1 cellular context compared by ENCODE assay signal in the genomic region with DNA sequence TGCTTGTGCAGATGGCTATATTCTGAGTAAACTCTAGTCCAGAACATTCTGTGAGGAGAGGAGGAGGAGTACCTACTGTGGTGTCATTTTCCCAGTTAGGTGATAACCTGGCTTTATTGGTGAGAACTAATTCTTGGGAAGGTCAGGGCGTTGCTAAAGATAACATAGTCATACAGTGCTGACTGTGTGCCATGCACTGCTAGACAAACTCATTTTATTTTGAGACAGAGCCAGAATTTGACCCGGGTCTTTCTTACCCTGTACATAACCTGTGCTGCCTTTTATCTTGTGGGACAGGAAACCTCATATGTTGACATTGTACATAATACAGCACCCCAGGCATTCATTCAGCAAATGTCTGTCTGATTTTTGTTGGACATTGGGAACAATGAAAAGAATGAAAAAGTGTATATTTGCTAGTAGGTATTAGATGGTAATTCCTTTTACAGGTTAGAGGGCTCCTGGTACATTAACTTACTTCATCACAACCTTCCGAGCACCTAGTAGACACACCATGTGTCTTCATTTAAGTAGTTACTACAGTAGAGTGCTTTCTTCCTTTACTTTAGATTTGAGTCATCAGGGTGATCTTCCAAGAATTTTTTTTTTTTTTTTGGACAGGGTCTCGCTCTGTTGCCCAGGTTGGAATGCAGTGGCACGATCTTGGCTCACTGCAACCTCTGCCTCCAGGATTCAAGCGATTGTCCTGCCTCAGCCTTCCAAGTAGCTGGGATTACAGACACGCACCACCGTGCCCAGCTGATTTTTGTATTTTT.
A peak's percentile ranks its signal among the peaks of the same experiment; 100 is the strongest.
TF ChIP-seq lines count a peak whose summit lies in the region.

No MANE protein-coding gene starts in this region.

TF ChIP-seq in HepG2, 621 proteins besides CTCF, POLR2A, EP300 and RAD21 (continued from another document):
- TF ChIP-seq, protein P1, sequence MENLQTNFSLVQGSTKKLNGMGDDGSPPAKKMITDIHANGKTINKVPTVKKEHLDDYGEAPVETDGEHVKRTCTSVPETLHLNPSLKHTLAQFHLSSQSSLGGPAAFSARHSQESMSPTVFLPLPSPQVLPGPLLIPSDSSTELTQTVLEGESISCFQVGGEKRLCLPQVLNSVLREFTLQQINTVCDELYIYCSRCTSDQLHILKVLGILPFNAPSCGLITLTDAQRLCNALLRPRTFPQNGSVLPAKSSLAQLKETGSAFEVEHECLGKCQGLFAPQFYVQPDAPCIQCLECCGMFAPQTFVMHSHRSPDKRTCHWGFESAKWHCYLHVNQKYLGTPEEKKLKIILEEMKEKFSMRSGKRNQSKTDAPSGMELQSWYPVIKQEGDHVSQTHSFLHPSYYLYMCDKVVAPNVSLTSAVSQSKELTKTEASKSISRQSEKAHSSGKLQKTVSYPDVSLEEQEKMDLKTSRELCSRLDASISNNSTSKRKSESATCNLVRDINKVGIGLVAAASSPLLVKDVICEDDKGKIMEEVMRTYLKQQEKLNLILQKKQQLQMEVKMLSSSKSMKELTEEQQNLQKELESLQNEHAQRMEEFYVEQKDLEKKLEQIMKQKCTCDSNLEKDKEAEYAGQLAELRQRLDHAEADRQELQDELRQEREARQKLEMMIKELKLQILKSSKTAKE (CRISPR knock-in tag; IDR thresholded peaks at IDR 0.05; ENCODE audit: borderline replicate concordance): peak; percentile 54; the same call in 1 of the 2 replicates
- TF ChIP-seq, protein P2, sequence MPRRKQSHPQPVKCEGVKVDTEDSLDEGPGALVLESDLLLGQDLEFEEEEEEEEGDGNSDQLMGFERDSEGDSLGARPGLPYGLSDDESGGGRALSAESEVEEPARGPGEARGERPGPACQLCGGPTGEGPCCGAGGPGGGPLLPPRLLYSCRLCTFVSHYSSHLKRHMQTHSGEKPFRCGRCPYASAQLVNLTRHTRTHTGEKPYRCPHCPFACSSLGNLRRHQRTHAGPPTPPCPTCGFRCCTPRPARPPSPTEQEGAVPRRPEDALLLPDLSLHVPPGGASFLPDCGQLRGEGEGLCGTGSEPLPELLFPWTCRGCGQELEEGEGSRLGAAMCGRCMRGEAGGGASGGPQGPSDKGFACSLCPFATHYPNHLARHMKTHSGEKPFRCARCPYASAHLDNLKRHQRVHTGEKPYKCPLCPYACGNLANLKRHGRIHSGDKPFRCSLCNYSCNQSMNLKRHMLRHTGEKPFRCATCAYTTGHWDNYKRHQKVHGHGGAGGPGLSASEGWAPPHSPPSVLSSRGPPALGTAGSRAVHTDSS (CRISPR knock-in tag; conservative IDR thresholded peaks at IDR 0.05): no peak
- TF ChIP-seq ETV5 (CRISPR knock-in tag; IDR thresholded peaks at IDR 0.05; ENCODE audit: borderline replicate concordance) (peak; percentile 41; the same call in 1 of the 2 replicates), SAFB2 (CRISPR knock-in tag; IDR thresholded peaks at IDR 0.05; ENCODE audit: borderline replicate concordance, low read depth) (no peak), ESRRA (CRISPR knock-in tag; IDR thresholded peaks at IDR 0.05; ENCODE audit: low read depth) (no peak), HMG20B (CRISPR knock-in tag; conservative IDR thresholded peaks at IDR 0.05) (peak; percentile 63), MAZ (IDR thresholded peaks at IDR 0.05; ENCODE audit: borderline replicate concordance, low read depth, low read length) (no peak), MAZ (CRISPR knock-in tag; IDR thresholded peaks at IDR 0.05; ENCODE audit: low read depth) (no peak), SMYD3 (CRISPR knock-in tag; IDR thresholded peaks at IDR 0.05) (no peak), ATRX (CRISPR knock-in tag; IDR thresholded peaks at IDR 0.05; ENCODE audit: borderline replicate concordance) (no peak), NFIC (IDR thresholded peaks at IDR 0.05; ENCODE audit: low read length) (no peak), MAFF (IDR thresholded peaks at IDR 0.05; ENCODE audit: low read depth, low read length) (no peak), MTA1 (CRISPR knock-in tag; IDR thresholded peaks at IDR 0.05; ENCODE audit: borderline replicate concordance) (no peak), SOX6 (IDR thresholded peaks at IDR 0.05) (no peak), SOX6 (CRISPR knock-in tag; IDR thresholded peaks at IDR 0.05) (peak; percentile 55), ZNF772 (CRISPR knock-in tag; IDR thresholded peaks at IDR 0.05) (no peak), IKZF1 (IDR thresholded peaks at IDR 0.05) (no peak), MAFG (CRISPR knock-in tag; IDR thresholded peaks at IDR 0.05) (no peak), ZNF230 (CRISPR knock-in tag; IDR thresholded peaks at IDR 0.05) (no peak), ZSCAN9 (CRISPR knock-in tag; IDR thresholded peaks at IDR 0.05; ENCODE audit: borderline replicate concordance) (no peak), RARA (CRISPR knock-in tag; IDR thresholded peaks at IDR 0.05) (peak; percentile 68)
- TF ChIP-seq, protein P3, sequence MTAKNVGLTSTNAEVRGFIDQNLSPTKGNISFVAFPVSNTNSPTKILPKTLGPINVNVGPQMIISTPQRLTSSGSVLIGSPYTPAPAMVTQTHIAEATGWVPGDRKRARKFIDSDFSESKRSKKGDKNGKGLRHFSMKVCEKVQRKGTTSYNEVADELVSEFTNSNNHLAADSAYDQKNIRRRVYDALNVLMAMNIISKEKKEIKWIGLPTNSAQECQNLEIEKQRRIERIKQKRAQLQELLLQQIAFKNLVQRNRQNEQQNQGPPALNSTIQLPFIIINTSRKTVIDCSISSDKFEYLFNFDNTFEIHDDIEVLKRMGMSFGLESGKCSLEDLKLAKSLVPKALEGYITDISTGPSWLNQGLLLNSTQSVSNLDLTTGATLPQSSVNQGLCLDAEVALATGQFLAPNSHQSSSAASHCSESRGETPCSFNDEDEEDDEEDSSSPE (CRISPR knock-in tag; IDR thresholded peaks at IDR 0.05): no peak
- TF ChIP-seq, protein P4, sequence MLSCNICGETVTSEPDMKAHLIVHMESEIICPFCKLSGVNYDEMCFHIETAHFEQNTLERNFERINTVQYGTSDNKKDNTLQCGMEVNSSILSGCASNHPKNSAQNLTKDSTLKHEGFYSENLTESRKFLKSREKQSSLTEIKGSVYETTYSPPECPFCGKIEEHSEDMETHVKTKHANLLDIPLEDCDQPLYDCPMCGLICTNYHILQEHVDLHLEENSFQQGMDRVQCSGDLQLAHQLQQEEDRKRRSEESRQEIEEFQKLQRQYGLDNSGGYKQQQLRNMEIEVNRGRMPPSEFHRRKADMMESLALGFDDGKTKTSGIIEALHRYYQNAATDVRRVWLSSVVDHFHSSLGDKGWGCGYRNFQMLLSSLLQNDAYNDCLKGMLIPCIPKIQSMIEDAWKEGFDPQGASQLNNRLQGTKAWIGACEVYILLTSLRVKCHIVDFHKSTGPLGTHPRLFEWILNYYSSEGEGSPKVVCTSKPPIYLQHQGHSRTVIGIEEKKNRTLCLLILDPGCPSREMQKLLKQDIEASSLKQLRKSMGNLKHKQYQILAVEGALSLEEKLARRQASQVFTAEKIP (CRISPR knock-in tag; IDR thresholded peaks at IDR 0.05; ENCODE audit: borderline replicate concordance): no peak
- TF ChIP-seq, protein P5, sequence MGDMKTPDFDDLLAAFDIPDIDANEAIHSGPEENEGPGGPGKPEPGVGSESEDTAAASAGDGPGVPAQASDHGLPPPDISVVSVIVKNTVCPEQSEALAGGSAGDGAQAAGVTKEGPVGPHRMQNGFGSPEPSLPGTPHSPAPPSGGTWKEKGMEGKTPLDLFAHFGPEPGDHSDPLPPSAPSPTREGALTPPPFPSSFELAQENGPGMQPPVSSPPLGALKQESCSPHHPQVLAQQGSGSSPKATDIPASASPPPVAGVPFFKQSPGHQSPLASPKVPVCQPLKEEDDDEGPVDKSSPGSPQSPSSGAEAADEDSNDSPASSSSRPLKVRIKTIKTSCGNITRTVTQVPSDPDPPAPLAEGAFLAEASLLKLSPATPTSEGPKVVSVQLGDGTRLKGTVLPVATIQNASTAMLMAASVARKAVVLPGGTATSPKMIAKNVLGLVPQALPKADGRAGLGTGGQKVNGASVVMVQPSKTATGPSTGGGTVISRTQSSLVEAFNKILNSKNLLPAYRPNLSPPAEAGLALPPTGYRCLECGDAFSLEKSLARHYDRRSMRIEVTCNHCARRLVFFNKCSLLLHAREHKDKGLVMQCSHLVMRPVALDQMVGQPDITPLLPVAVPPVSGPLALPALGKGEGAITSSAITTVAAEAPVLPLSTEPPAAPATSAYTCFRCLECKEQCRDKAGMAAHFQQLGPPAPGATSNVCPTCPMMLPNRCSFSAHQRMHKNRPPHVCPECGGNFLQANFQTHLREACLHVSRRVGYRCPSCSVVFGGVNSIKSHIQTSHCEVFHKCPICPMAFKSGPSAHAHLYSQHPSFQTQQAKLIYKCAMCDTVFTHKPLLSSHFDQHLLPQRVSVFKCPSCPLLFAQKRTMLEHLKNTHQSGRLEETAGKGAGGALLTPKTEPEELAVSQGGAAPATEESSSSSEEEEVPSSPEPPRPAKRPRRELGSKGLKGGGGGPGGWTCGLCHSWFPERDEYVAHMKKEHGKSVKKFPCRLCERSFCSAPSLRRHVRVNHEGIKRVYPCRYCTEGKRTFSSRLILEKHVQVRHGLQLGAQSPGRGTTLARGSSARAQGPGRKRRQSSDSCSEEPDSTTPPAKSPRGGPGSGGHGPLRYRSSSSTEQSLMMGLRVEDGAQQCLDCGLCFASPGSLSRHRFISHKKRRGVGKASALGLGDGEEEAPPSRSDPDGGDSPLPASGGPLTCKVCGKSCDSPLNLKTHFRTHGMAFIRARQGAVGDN (CRISPR knock-in tag; IDR thresholded peaks at IDR 0.05): no peak
- TF ChIP-seq, protein P6, sequence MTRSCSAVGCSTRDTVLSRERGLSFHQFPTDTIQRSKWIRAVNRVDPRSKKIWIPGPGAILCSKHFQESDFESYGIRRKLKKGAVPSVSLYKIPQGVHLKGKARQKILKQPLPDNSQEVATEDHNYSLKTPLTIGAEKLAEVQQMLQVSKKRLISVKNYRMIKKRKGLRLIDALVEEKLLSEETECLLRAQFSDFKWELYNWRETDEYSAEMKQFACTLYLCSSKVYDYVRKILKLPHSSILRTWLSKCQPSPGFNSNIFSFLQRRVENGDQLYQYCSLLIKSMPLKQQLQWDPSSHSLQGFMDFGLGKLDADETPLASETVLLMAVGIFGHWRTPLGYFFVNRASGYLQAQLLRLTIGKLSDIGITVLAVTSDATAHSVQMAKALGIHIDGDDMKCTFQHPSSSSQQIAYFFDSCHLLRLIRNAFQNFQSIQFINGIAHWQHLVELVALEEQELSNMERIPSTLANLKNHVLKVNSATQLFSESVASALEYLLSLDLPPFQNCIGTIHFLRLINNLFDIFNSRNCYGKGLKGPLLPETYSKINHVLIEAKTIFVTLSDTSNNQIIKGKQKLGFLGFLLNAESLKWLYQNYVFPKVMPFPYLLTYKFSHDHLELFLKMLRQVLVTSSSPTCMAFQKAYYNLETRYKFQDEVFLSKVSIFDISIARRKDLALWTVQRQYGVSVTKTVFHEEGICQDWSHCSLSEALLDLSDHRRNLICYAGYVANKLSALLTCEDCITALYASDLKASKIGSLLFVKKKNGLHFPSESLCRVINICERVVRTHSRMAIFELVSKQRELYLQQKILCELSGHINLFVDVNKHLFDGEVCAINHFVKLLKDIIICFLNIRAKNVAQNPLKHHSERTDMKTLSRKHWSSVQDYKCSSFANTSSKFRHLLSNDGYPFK (CRISPR knock-in tag; IDR thresholded peaks at IDR 0.05; ENCODE audit: borderline replicate concordance): no peak
- TF ChIP-seq, protein P7, sequence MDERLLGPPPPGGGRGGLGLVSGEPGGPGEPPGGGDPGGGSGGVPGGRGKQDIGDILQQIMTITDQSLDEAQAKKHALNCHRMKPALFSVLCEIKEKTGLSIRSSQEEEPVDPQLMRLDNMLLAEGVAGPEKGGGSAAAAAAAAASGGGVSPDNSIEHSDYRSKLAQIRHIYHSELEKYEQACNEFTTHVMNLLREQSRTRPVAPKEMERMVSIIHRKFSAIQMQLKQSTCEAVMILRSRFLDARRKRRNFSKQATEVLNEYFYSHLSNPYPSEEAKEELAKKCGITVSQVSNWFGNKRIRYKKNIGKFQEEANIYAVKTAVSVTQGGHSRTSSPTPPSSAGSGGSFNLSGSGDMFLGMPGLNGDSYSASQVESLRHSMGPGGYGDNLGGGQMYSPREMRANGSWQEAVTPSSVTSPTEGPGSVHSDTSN (CRISPR knock-in tag; IDR thresholded peaks at IDR 0.05): no peak
- TF ChIP-seq, protein P8, sequence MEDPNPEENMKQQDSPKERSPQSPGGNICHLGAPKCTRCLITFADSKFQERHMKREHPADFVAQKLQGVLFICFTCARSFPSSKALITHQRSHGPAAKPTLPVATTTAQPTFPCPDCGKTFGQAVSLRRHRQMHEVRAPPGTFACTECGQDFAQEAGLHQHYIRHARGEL (CRISPR knock-in tag; IDR thresholded peaks at IDR 0.05): no peak
